ENCODE assay signal across 12 cellular contexts in the genomic region with DNA sequence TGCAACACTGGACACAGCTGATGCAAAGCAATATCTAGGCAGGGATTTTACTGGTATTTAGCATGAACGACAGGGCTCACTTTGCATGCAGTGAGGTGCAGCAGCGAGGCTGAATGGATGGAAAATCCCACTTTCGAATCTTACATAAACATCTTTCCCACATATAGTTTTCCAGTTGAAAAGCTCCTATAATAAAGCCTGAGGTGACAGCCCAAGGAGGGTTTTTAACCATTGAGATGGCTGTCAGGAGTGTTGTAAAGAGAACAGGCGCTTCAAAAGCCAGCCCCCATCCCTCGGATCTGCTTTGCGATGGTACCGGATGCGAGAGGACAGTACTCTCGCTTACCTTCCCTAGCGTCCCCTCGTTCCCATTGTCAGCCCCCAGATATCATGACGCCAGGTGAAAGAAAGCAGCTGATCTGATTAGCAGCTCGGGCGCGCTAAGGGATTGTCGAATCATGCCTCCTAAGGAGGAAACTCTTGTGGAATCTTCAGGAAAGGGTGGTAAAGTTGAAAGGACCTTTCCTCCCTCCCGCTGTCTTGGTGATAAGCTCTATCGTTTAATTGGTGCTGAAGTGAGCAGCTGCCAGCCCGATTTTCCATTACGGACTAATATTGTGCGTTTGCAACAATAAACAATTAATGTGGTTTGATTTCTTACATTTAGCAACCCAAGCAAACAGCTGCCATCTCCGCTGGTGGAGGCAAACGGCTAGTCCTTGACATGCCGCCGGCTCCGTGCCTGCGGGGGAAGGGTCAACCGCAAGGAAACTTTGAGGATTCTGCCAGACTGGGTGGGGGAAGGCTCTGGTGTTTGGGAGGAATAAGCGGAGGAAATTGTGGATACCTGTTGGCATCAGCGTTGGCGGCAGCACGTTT. TPM values are rescaled to one million over a fixed set of nuclear protein-coding genes. Genes with fewer than 3 reads are reported as not detected.
A peak's percentile ranks its signal among the peaks of the same experiment; 100 is the strongest.
DNase-seq lines count a peak whose midpoint lies in the region; ATAC-seq and TF ChIP-seq lines count a peak whose summit lies in the region.
"Had no signal": no experiment of that assay in that cellular context is flagged by ENCODE, and none has a peak within 500 bp of the region (broad histone marks: within the 10 kb centered on the region; RNA-seq: fewer than 3 reads in every experiment).

No MANE protein-coding gene starts in this region.

- no peak for TF ChIP-seq CTCF in breast epithelium (IDR thresholded peaks at IDR 0.05)
- no peak for TF ChIP-seq CTCF in MCF 10A (IDR thresholded peaks at IDR 0.05; ENCODE audit: unreplicated experiment)
- TF ChIP-seq CTCF in esophagus muscularis mucosa (IDR thresholded peaks at IDR 0.05), result no peak
- no peak for TF ChIP-seq CTCF in nephron progenitor cell (IDR thresholded peaks at IDR 0.05)
- no peak for TF ChIP-seq CTCF in upper lobe of left lung (IDR thresholded peaks at IDR 0.05)

- DNase-seq in breast epithelium (ENCODE audit: low spot score in 2 of 2), result no peak
- DNase-seq in MCF 10A (ENCODE audit: unreplicated experiment), result no peak
- DNase-seq in esophagus muscularis mucosa (ENCODE audit: extremely low spot score), result no peak
- DNase-seq in nephron progenitor cell, result peak; percentile 42
- DNase-seq in upper lobe of left lung, result no peak
- DNase-seq in amniotic stem cell (lab: John Stamatoyannopoulos, UW), result no peak
- DNase-seq: activated CD8-positive, alpha-beta memory T cell treated with anti-CD3 and anti-CD28 coated beads, Interleukin-2, amount 50 U/mL, for 48 hours; dermis blood vessel endothelial cell; left colon had no signal

- H3K4me1 Mint-ChIP-seq in MCF 10A (ENCODE audit: insufficient read depth, unreplicated experiment) (peaks cover 8% of the 10 kb centered on the region), nephron progenitor cell (peaks cover 35% of the 10 kb centered on the region)

- H3K4me3 ChIP-seq in breast epithelium, result peak overlapping the region in 2 of 3 donors; percentile 30 to 50
- peak overlapping the region; percentile 43 to 47 (median 44) for H3K4me3 ChIP-seq in esophagus muscularis mucosa
- peak overlapping the region in 3 of 4 donors; percentile 22 to 45 (median 26) for H3K4me3 ChIP-seq in upper lobe of left lung

- no peaks in the 10 kb centered on the region for H3K4me1 ChIP-seq in breast epithelium
- H3K4me1 ChIP-seq in esophagus muscularis mucosa, result peaks cover 6 to 28% (median 26%) of the 10 kb centered on the region in 4 donors
- H3K4me1 ChIP-seq in upper lobe of left lung, result peaks cover 0 to 26% (median 15%) of the 10 kb centered on the region in 4 donors

- TF ChIP-seq POLR2A in breast epithelium (IDR thresholded peaks at IDR 0.05) (no peak), esophagus muscularis mucosa (IDR thresholded peaks at IDR 0.05; ENCODE audit: low read depth) (no peak), upper lobe of left lung (IDR thresholded peaks at IDR 0.05) (no peak)

- WGBS in esophagus muscularis mucosa, result 3% methylated on average over 29 of the region's 32 CpGs
- WGBS in upper lobe of left lung, 2 donors, result 5 to 8% methylated on average over 30 to 32 of the region's 32 CpGs

- intact Hi-C loops in breast epithelium (cut with DNase I; ENCODE audit: low total_unique reads) (no loop called here), MCF 10A (cut with micrococcal nuclease) (no loop called here), esophagus muscularis mucosa (cut with DNase I) (no loop called here)

- CTCF ChIA-PET in MCF 10A (lab: Yijun Ruan, JAX), result interaction anchor here (0.6 to 1.0 kb wide), 3 partner anchors 14 to 218 kb away, joined by 3 to 4 read pairs (median 3); no protein-coding TSS in a partner anchor

- TF ChIP-seq EP300 in esophagus muscularis mucosa (IDR thresholded peaks at IDR 0.05) (no peak), upper lobe of left lung (IDR thresholded peaks at IDR 0.05) (no peak)

- H3K27me3 Mint-ChIP-seq in MCF 10A (ENCODE audit: insufficient read depth, unreplicated experiment) (peaks cover 82% of the 10 kb centered on the region), nephron progenitor cell (ENCODE audit: low read depth, poor library complexity) (peaks cover 80% of the 10 kb centered on the region)

- H3K9me3 ChIP-seq in breast epithelium, result no peaks in the 10 kb centered on the region
- H3K9me3 ChIP-seq in esophagus muscularis mucosa, result no peaks in the 10 kb centered on the region
- H3K9me3 ChIP-seq in upper lobe of left lung, result no peaks in the 10 kb centered on the region

- H3K27ac ChIP-seq in breast epithelium, result no peak overlapping the region
- H3K27ac ChIP-seq in esophagus muscularis mucosa (replicated peaks in 1 of 4), result no peak overlapping the region
- H3K27ac ChIP-seq in upper lobe of left lung, result no peak overlapping the region

- H3K36me3 Mint-ChIP-seq in MCF 10A (ENCODE audit: insufficient read depth, unreplicated experiment) (no peaks in the 10 kb centered on the region), nephron progenitor cell (ENCODE audit: low read depth) (no peaks in the 10 kb centered on the region)

- no TSS peak for BruUV-seq in MCF 10A (replicated peaks; lab: Mats Ljungman, UMichigan)

- H3K9me3 Mint-ChIP-seq in MCF 10A (ENCODE audit: unreplicated experiment), result no peaks in the 10 kb centered on the region
- H3K9me3 Mint-ChIP-seq in nephron progenitor cell, result no peaks in the 10 kb centered on the region

- POLR2A ChIA-PET in MCF 10A (lab: Yijun Ruan, JAX), result interaction anchor here (1.4 kb wide), 1 partner anchor 12 kb away, joined by 3 read pairs; no protein-coding TSS in a partner anchor

- H3K27ac Mint-ChIP-seq in MCF 10A (ENCODE audit: low read depth, unreplicated experiment), result no peak overlapping the region
- H3K27ac Mint-ChIP-seq in nephron progenitor cell, result no peak overlapping the region
- H3K27ac Mint-ChIP-seq: T-helper 1 cell treated with Interleukin-12 subunit alpha and Interleukin-12 subunit beta and Interleukin-4 antibody, amounts not matched to agents 30 μg/mL and 1 μg/mL, for 36 hours had no signal

- no peak for ATAC-seq in upper lobe of left lung (ENCODE audit: low FRiP score in 2 of 2)
- ATAC-seq in HG02623 (IDR thresholded peaks at IDR 0.05; ENCODE audit: unreplicated experiment), result no peak
- ATAC-seq in HG03521 (IDR thresholded peaks at IDR 0.05; ENCODE audit: unreplicated experiment), result no peak
- ATAC-seq: left colon had no signal

- H3K36me3 ChIP-seq in breast epithelium (no peaks in the 10 kb centered on the region), esophagus muscularis mucosa (no peaks in the 10 kb centered on the region), upper lobe of left lung (no peaks in the 10 kb centered on the region)

- H3K27me3 ChIP-seq in breast epithelium (peaks cover 0 to 48% of the 10 kb centered on the region in 2 donors), esophagus muscularis mucosa (peaks cover 0 to 56% (median 4%) of the 10 kb centered on the region in 4 donors), upper lobe of left lung (peaks cover 0 to 24% (median 9%) of the 10 kb centered on the region in 4 donors)

- H3K4me3 Mint-ChIP-seq in MCF 10A (ENCODE audit: unreplicated experiment) (no peak overlapping the region), nephron progenitor cell (peak overlapping the region; percentile 90)
- H3K4me3 Mint-ChIP-seq: T-helper 1 cell treated with Interleukin-12 subunit alpha and Interleukin-12 subunit beta and Interleukin-4 antibody, amounts not matched to agents 30 μg/mL and 1 μg/mL, for 36 hours had no signal

RNA-seq across cellular contexts. Expression of a gene that starts 1.8 kb away (rescaled TPM):
- under 1 TPM in 2 of 3 donors, not detected in 1; under 0.01 to 0.15 TPM for total RNA-seq in breast epithelium
- total RNA-seq in MCF 10A (2022), result 0.22 and 0.42 TPM in 2 replicates
- total RNA-seq in esophagus muscularis mucosa, result 1 to 10 TPM in 3 of 4 donors, under 1 TPM in 1; 0.42 to 3.6 (median 1.9) TPM
- total RNA-seq in upper lobe of left lung, result 1 to 10 TPM in 1 of 6 donors, under 1 TPM in 4, not detected in 1; 0.10 to 1.8 (median 0.31) TPM
- total RNA-seq: dermis blood vessel endothelial cell, left colon had no signal
